Comparison of ENCODE assay signal across 1 cellular context in genomic region chr1:225602590-225603206, GRCh38.
TF ChIP-seq lines count a peak whose summit lies in the region.

No MANE protein-coding gene starts in this region.

TF ChIP-seq in endothelial cell of umbilical vein, 7 proteins besides CTCF, POLR2A, EP300 and RAD21 (continued from another document):
- TF ChIP-seq, protein P1, sequence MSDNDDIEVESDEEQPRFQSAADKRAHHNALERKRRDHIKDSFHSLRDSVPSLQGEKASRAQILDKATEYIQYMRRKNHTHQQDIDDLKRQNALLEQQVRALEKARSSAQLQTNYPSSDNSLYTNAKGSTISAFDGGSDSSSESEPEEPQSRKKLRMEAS (IDR thresholded peaks at IDR 0.05; ENCODE audit: insufficient read depth, insufficient read length) = no peak
